In the genomic region with DNA sequence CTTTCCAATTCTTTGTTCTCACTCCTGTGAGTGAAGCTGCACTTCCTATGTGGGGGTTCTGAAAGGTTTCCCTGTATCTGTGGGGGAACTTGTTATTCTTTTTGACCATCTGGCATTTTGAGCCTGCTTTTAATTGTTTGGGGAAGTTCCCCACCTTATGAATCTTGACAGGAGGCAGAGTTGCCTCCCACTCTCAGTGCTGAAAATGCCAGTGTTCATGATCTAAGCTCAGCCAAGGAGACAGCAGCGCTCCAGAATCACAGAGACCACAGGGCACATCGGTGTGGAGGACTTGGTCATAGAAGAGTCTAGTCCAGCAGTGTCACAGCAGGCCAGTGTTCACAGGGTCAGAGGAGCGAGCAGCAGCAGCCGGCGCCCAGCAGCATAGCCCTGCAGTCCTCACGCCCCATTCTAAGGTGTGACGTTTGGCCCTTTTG, we compare ENCODE assay signal across 20 cellular contexts.
A peak's percentile ranks its signal among the peaks of the same experiment; 100 is the strongest.
DNase-seq lines count a peak whose midpoint lies in the region; ATAC-seq, FAIRE-seq and TF ChIP-seq lines count a peak whose summit lies in the region.
"Had no signal": no experiment of that assay in that cellular context is flagged by ENCODE, and none has a peak within 500 bp of the region (broad histone marks: within the 10 kb centered on the region; RNA-seq: fewer than 3 reads in every experiment).

No MANE protein-coding gene starts in this region.

- peak overlapping the region; percentile 61 for H3K4me2 ChIP-seq in SU-DHL-6 (ENCODE audit: low read depth, low read length, poor library complexity, severe bottlenecking)

- in situ Hi-C loops in G401 (cut with HindIII; ENCODE audit: low sequenced_read_pairs), result no loop called here

- peak overlapping the region; percentile 54 for H3K9ac ChIP-seq in SU-DHL-6 (ENCODE audit: low read length)

- peak overlapping the region; percentile 11 for H3K4me3 ChIP-seq in SU-DHL-6 (ENCODE audit: insufficient read depth, low read length, poor library complexity, severe bottlenecking)
- H3K4me3 ChIP-seq in effector memory CD4-positive, alpha-beta T cell (ENCODE audit: insufficient read depth, low read depth, low read length, poor library complexity, severe bottlenecking), result no peak overlapping the region
- H3K4me3 ChIP-seq: esophagus squamous epithelium, K562, tibial artery had no signal

- no peak for ATAC-seq in naive thymus-derived CD8-positive, alpha-beta T cell
- no peak for ATAC-seq in activated T-cell treated with anti-CD3 and anti-CD28 coated beads, Interleukin-2, amount 50 U/mL, for 72 hours (replicated peaks in 1 of 2)
- ATAC-seq in HG03439 (IDR thresholded peaks at IDR 0.05; ENCODE audit: unreplicated experiment), result no peak
- no peak for ATAC-seq in activated CD8-positive, alpha-beta memory T cell treated with anti-CD3 and anti-CD28 coated beads, Interleukin-2, amount 10 ng/mL, durations not matched to agents 7 days and 5 days
- ATAC-seq: effector memory CD8-positive, alpha-beta T cell; HCT116 had no signal

- no peak for TF ChIP-seq CTCF in SU-DHL-6 (IDR thresholded peaks at IDR 0.05; ENCODE audit: insufficient read depth, low read length, poor library complexity, severe bottlenecking)

- no peaks in the 10 kb centered on the region for H4K20me1 ChIP-seq in SU-DHL-6 (ENCODE audit: low read depth, low read length)

- no peaks in the 10 kb centered on the region for H3K9me3 Mint-ChIP-seq in naive thymus-derived CD8-positive, alpha-beta T cell
- no peaks in the 10 kb centered on the region for H3K9me3 Mint-ChIP-seq in activated T-cell treated with anti-CD3 and anti-CD28 coated beads, Interleukin-2, amount 50 U/mL, for 72 hours
- no peaks in the 10 kb centered on the region for H3K9me3 Mint-ChIP-seq in activated CD8-positive, alpha-beta memory T cell treated with anti-CD3 and anti-CD28 coated beads, Interleukin-2, amount 10 ng/mL, durations not matched to agents 7 days and 5 days (ENCODE audit: low read depth)
- H3K9me3 Mint-ChIP-seq: effector memory CD8-positive, alpha-beta T cell had no signal

- no peaks in the 10 kb centered on the region for H3K27me3 Mint-ChIP-seq in naive thymus-derived CD8-positive, alpha-beta T cell
- H3K27me3 Mint-ChIP-seq in activated T-cell treated with anti-CD3 and anti-CD28 coated beads, Interleukin-2, amount 50 U/mL, for 72 hours (ENCODE audit: low read depth), result no peaks in the 10 kb centered on the region
- no peaks in the 10 kb centered on the region for H3K27me3 Mint-ChIP-seq in activated CD8-positive, alpha-beta memory T cell treated with anti-CD3 and anti-CD28 coated beads, Interleukin-2, amount 10 ng/mL, durations not matched to agents 7 days and 5 days
- H3K27me3 Mint-ChIP-seq: effector memory CD8-positive, alpha-beta T cell had no signal

- peak overlapping the region in 8 of 10 donors; percentile 2 to 82 (median 48) for H3K27ac Mint-ChIP-seq in naive thymus-derived CD8-positive, alpha-beta T cell
- H3K27ac Mint-ChIP-seq in activated T-cell treated with anti-CD3 and anti-CD28 coated beads, Interleukin-2, amount 50 U/mL, for 72 hours, result no peak overlapping the region
- no peak overlapping the region for H3K27ac Mint-ChIP-seq in activated CD8-positive, alpha-beta memory T cell treated with anti-CD3 and anti-CD28 coated beads, Interleukin-2, amount 10 ng/mL, durations not matched to agents 7 days and 5 days

- H3K36me3 Mint-ChIP-seq in naive thymus-derived CD8-positive, alpha-beta T cell, result peaks cover 4 to 36% (median 5%) of the 10 kb centered on the region in 3 donors
- no peaks in the 10 kb centered on the region for H3K36me3 Mint-ChIP-seq in activated T-cell treated with anti-CD3 and anti-CD28 coated beads, Interleukin-2, amount 50 U/mL, for 72 hours (ENCODE audit: insufficient read depth in 2 of 2)
- no peaks in the 10 kb centered on the region for H3K36me3 Mint-ChIP-seq in activated CD8-positive, alpha-beta memory T cell treated with anti-CD3 and anti-CD28 coated beads, Interleukin-2, amount 10 ng/mL, durations not matched to agents 7 days and 5 days

- H3K9me2 ChIP-seq in SU-DHL-6 (replicated peaks; ENCODE audit: insufficient read depth, low read length), result no peaks in the 10 kb centered on the region

- no peak overlapping the region for H2AFZ ChIP-seq in SU-DHL-6 (ENCODE audit: low read depth, low read length, severe bottlenecking)

- H3K36me3 ChIP-seq in SU-DHL-6 (ENCODE audit: low read length), result no peaks in the 10 kb centered on the region
- H3K36me3 ChIP-seq in effector memory CD4-positive, alpha-beta T cell (ENCODE audit: control insufficient read depth, insufficient read depth, low read length), result no peaks in the 10 kb centered on the region

- peak; percentile 48 for FAIRE-seq in GM18507 (lab: Jason Lieb, UNC)

- peaks cover 10% of the 10 kb centered on the region for H3K4me1 ChIP-seq in effector memory CD4-positive, alpha-beta T cell (ENCODE audit: control insufficient read depth, insufficient read depth, low read length, poor library complexity, severe bottlenecking)
- H3K4me1 ChIP-seq: esophagus squamous epithelium, tibial artery had no signal

- peaks cover 89% of the 10 kb centered on the region for H3F3A ChIP-seq in SU-DHL-6 (ENCODE audit: insufficient read depth)

- H3K27me3 ChIP-seq in SU-DHL-6 (ENCODE audit: low read length), result no peaks in the 10 kb centered on the region
- H3K27me3 ChIP-seq in effector memory CD4-positive, alpha-beta T cell (replicated peaks; ENCODE audit: control insufficient read depth, insufficient read depth, low read length, poor library complexity, severe bottlenecking), result no peaks in the 10 kb centered on the region
- H3K27me3 ChIP-seq: esophagus squamous epithelium, tibial artery had no signal

- H3K4me3 Mint-ChIP-seq in naive thymus-derived CD8-positive, alpha-beta T cell, result peak overlapping the region in 1 of 10 donors; percentile 21
- no peak overlapping the region for H3K4me3 Mint-ChIP-seq in activated T-cell treated with anti-CD3 and anti-CD28 coated beads, Interleukin-2, amount 50 U/mL, for 72 hours
- H3K4me3 Mint-ChIP-seq in activated CD8-positive, alpha-beta memory T cell treated with anti-CD3 and anti-CD28 coated beads, Interleukin-2, amount 10 ng/mL, durations not matched to agents 7 days and 5 days, result no peak overlapping the region
- H3K4me3 Mint-ChIP-seq: effector memory CD8-positive, alpha-beta T cell had no signal

- POLR2A ChIA-PET in naive thymus-derived CD8-positive, alpha-beta T cell (lab: Charles Lee), result interaction anchor here (0.6 kb wide), 1 partner anchor 54 kb away, joined by 3 read pairs; no protein-coding TSS in a partner anchor

- H3K27ac ChIP-seq in SU-DHL-6 (ENCODE audit: low read depth, low read length), result peak overlapping the region; percentile 97
- no peak overlapping the region for H3K27ac ChIP-seq in effector memory CD4-positive, alpha-beta T cell (ENCODE audit: insufficient read depth, low read length, poor library complexity, severe bottlenecking)
- H3K27ac ChIP-seq: esophagus squamous epithelium, tibial artery had no signal

- peaks cover 11 to 80% (median 26%) of the 10 kb centered on the region in 4 donors for H3K4me1 Mint-ChIP-seq in naive thymus-derived CD8-positive, alpha-beta T cell
- peaks cover 38% of the 10 kb centered on the region for H3K4me1 Mint-ChIP-seq in activated T-cell treated with anti-CD3 and anti-CD28 coated beads, Interleukin-2, amount 50 U/mL, for 72 hours (ENCODE audit: low read depth)
- peaks cover 27% of the 10 kb centered on the region for H3K4me1 Mint-ChIP-seq in activated CD8-positive, alpha-beta memory T cell treated with anti-CD3 and anti-CD28 coated beads, Interleukin-2, amount 10 ng/mL, durations not matched to agents 7 days and 5 days

- CTCF ChIA-PET in activated CD8-positive, alpha-beta memory T cell treated with anti-CD3 and anti-CD28 coated beads, Interleukin-2, amount 10 ng/mL, durations not matched to agents 7 days and 5 days (lab: Charles Lee), result interaction anchor here (0.7 to 2.6 kb wide), 2 partner anchors 16 to 410 kb away, joined by 3 to 8 read pairs; no protein-coding TSS in a partner anchor

- H3K9me3 ChIP-seq in SU-DHL-6 (ENCODE audit: insufficient read depth, low read length), result no peaks in the 10 kb centered on the region
- no peaks in the 10 kb centered on the region for H3K9me3 ChIP-seq in effector memory CD4-positive, alpha-beta T cell (ENCODE audit: control insufficient read depth, low read length)
- H3K9me3 ChIP-seq: esophagus squamous epithelium, tibial artery had no signal

- H3K79me2 ChIP-seq in SU-DHL-6 (ENCODE audit: insufficient read depth, low read length), result no peaks in the 10 kb centered on the region

- peak; percentile 23 for DNase-seq in G401 (ENCODE audit: low spot score)
- DNase-seq in GM18507 (ENCODE audit: extremely low spot score, insufficient read length, low read depth), result no peak
- DNase-seq in naive thymus-derived CD8-positive, alpha-beta T cell, result no peak
- no peak for DNase-seq in activated T-cell treated with anti-CD3 and anti-CD28 coated beads, Interleukin-2, amount 50 U/mL, for 72 hours
- no peak for DNase-seq in effector memory CD4-positive, alpha-beta T cell
- no peak for DNase-seq in activated CD8-positive, alpha-beta memory T cell treated with anti-CD3 and anti-CD28 coated beads, Interleukin-2, amount 10 ng/mL, durations not matched to agents 7 days and 5 days
- DNase-seq: COR-L47; effector memory CD8-positive, alpha-beta T cell; esophagus squamous epithelium; NCI-H1092; NCI-H2081 treated with DMSO at 0.1 percent for 48 hours; NCI-H510A; occipital lobe; retina; T-helper 1 cell; tibial artery had no signal

Comparison
In these comparisons a context has a peak if more than half of its experiments do, and no peak if none do; other contexts are left out.
1. H3K27ac Mint-ChIP-seq: peak in naive thymus-derived CD8-positive, alpha-beta T cell (8 of 10); none in activated T-cell treated with anti-CD3 and anti-CD28 coated beads, Interleukin-2, amount 50 U/mL, for 72 hours (single experiment) and activated CD8-positive, alpha-beta memory T cell treated with anti-CD3 and anti-CD28 coated beads, Interleukin-2, amount 10 ng/mL, durations not matched to agents 7 days and 5 days (single experiment).